ENCODE assay signal across 16 cellular contexts in genomic region chr9:9337129-9337528, GRCh38.
"Had no signal": no experiment of that assay in that cellular context is flagged by ENCODE, and none has a peak within 500 bp of the region (broad histone marks: within the 10 kb centered on the region; RNA-seq: fewer than 3 reads in every experiment).

No MANE protein-coding gene starts in this region.

- H3K27ac Mint-ChIP-seq: activated CD8-positive, alpha-beta memory T cell treated with anti-CD3 and anti-CD28 coated beads, Interleukin-2, amount 10 ng/mL, durations not matched to agents 7 days and 5 days; activated naive CD4-positive, alpha-beta T cell treated with anti-CD3 and anti-CD28 coated beads, Interleukin-2, amount 10 ng/mL, durations not matched to agents 7 days and 5 days; activated T-cell treated with anti-CD3 and anti-CD28 coated beads, Interleukin-2, amount 50 U/mL, for 24 hours; natural killer cell treated with Interleukin-12 subunit alpha and Interleukin-12 subunit beta and Interleukin-15 and Interleukin-18, amount 100 ng/mL, for 72 hours; stimulated activated naive B cell treated with anti-CD40 and anti-IgM and Interleukin-4, amounts not matched to agents 10 μg/mL and 1 μg/mL and 100 μg/mL, for 72 hours had no signal

- H3K9me3 Mint-ChIP-seq: activated naive CD4-positive, alpha-beta T cell treated with anti-CD3 and anti-CD28 coated beads, Interleukin-2, amount 10 ng/mL, durations not matched to agents 7 days and 5 days had no signal

- H3K27me3 Mint-ChIP-seq: activated CD8-positive, alpha-beta memory T cell treated with anti-CD3 and anti-CD28 coated beads, Interleukin-2, amount 10 ng/mL, durations not matched to agents 7 days and 5 days; activated naive CD4-positive, alpha-beta T cell treated with anti-CD3 and anti-CD28 coated beads, Interleukin-2, amount 10 ng/mL, durations not matched to agents 7 days and 5 days; activated T-cell treated with anti-CD3 and anti-CD28 coated beads, Interleukin-2, amount 50 U/mL, for 24 hours; natural killer cell treated with Interleukin-12 subunit alpha and Interleukin-12 subunit beta and Interleukin-15 and Interleukin-18, amount 100 ng/mL, for 72 hours; stimulated activated naive B cell treated with anti-CD40 and anti-IgM and Interleukin-4, amounts not matched to agents 10 μg/mL and 1 μg/mL and 100 μg/mL, for 72 hours had no signal

- H3K36me3 ChIP-seq: cardiac muscle cell, right atrium auricular region, tibial artery, uterus had no signal

- H3K4me3 Mint-ChIP-seq: activated CD8-positive, alpha-beta memory T cell treated with anti-CD3 and anti-CD28 coated beads, Interleukin-2, amount 10 ng/mL, durations not matched to agents 7 days and 5 days; activated naive CD4-positive, alpha-beta T cell treated with anti-CD3 and anti-CD28 coated beads, Interleukin-2, amount 10 ng/mL, durations not matched to agents 7 days and 5 days; activated T-cell treated with anti-CD3 and anti-CD28 coated beads, Interleukin-2, amount 50 U/mL, for 24 hours; natural killer cell treated with Interleukin-12 subunit alpha and Interleukin-12 subunit beta and Interleukin-15 and Interleukin-18, amount 100 ng/mL, for 72 hours; stimulated activated naive B cell treated with anti-CD40 and anti-IgM and Interleukin-4, amounts not matched to agents 10 μg/mL and 1 μg/mL and 100 μg/mL, for 72 hours had no signal

- H3K27me3 ChIP-seq: cardiac muscle cell, dorsolateral prefrontal cortex, right atrium auricular region, tibial artery, uterus had no signal

- H3K27ac ChIP-seq: cardiac muscle cell, dorsolateral prefrontal cortex, right atrium auricular region, tibial artery, uterus had no signal

- H3K4me1 ChIP-seq: right atrium auricular region, tibial artery, uterus had no signal

- H3K9me3 ChIP-seq: right atrium auricular region, tibial artery, uterus had no signal

- H3K4me3 ChIP-seq: cardiac muscle cell, dorsolateral prefrontal cortex, right atrium auricular region, tibial artery, uterus had no signal

- H3K4me1 Mint-ChIP-seq: activated CD8-positive, alpha-beta memory T cell treated with anti-CD3 and anti-CD28 coated beads, Interleukin-2, amount 10 ng/mL, durations not matched to agents 7 days and 5 days; activated naive CD4-positive, alpha-beta T cell treated with anti-CD3 and anti-CD28 coated beads, Interleukin-2, amount 10 ng/mL, durations not matched to agents 7 days and 5 days; stimulated activated naive B cell treated with anti-CD40 and anti-IgM and Interleukin-4, amounts not matched to agents 10 μg/mL and 1 μg/mL and 100 μg/mL, for 72 hours had no signal

- ATAC-seq: activated CD8-positive, alpha-beta memory T cell treated with anti-CD3 and anti-CD28 coated beads, Interleukin-2, amount 10 ng/mL, durations not matched to agents 7 days and 5 days; esophagus mucosa; natural killer cell treated with Interleukin-12 subunit alpha and Interleukin-12 subunit beta and Interleukin-15 and Interleukin-18, amount 100 ng/mL, for 72 hours; stimulated activated naive B cell treated with anti-CD40 and anti-IgM and Interleukin-4, amounts not matched to agents 10 μg/mL and 1 μg/mL and 100 μg/mL, for 72 hours had no signal

- DNase-seq: activated CD4-positive, alpha-beta T cell treated with anti-CD3 and anti-CD28 coated beads for 1 hour; activated CD4-positive, alpha-beta T cell treated with anti-CD3 and anti-CD28 coated beads, Interleukin-2, amount 50 U/mL, for 4 hours; activated CD8-positive, alpha-beta memory T cell treated with anti-CD3 and anti-CD28 coated beads, Interleukin-2, amount 10 ng/mL, durations not matched to agents 7 days and 5 days; activated naive CD4-positive, alpha-beta T cell treated with anti-CD3 and anti-CD28 coated beads, Interleukin-2, amount 10 ng/mL, durations not matched to agents 7 days and 5 days; activated T-cell treated with anti-CD3 and anti-CD28 coated beads, Interleukin-2, amount 50 U/mL, for 24 hours; dorsolateral prefrontal cortex; hippocampal formation; nucleus accumbens; stimulated activated CD4-positive, alpha-beta T cell treated with anti-CD3 and anti-CD28 coated beads, Interleukin-2, amount 100 ng/mL, for 48 hours; stimulated activated naive B cell treated with anti-CD40 and anti-IgM and Interleukin-4, amounts not matched to agents 10 μg/mL and 1 μg/mL and 100 μg/mL, for 72 hours; tibial artery; uterus had no signal

- H3K36me3 Mint-ChIP-seq: activated CD8-positive, alpha-beta memory T cell treated with anti-CD3 and anti-CD28 coated beads, Interleukin-2, amount 10 ng/mL, durations not matched to agents 7 days and 5 days; activated naive CD4-positive, alpha-beta T cell treated with anti-CD3 and anti-CD28 coated beads, Interleukin-2, amount 10 ng/mL, durations not matched to agents 7 days and 5 days; natural killer cell treated with Interleukin-12 subunit alpha and Interleukin-12 subunit beta and Interleukin-15 and Interleukin-18, amount 100 ng/mL, for 72 hours; stimulated activated naive B cell treated with anti-CD40 and anti-IgM and Interleukin-4, amounts not matched to agents 10 μg/mL and 1 μg/mL and 100 μg/mL, for 72 hours had no signal
